16 cellular contexts compared by ENCODE assay signal in the genomic region with DNA sequence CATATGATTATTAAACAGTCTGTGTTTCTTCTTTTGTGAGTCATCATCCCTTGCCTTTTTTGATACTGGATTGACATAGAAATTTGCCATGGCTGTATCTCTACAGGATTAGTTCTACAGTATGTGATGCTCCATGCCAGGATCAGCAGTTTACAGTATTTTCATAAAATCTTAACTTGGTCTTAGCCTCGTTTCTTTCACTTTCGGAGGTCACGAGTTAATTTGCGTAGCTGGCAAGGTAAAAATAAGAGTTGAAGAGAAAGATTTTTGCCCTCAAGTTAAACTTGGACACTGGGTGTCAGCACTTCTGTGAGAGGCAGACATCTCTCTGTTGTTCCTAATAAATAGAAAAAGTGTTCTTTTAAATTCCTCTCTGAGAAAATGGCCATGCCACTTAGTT.
A peak's percentile ranks its signal among the peaks of the same experiment; 100 is the strongest.
DNase-seq lines count a peak whose midpoint lies in the region; ATAC-seq and TF ChIP-seq lines count a peak whose summit lies in the region.
"Had no signal": no experiment of that assay in that cellular context is flagged by ENCODE, and none has a peak within 500 bp of the region (broad histone marks: within the 10 kb centered on the region; RNA-seq: fewer than 3 reads in every experiment).

No MANE protein-coding gene starts in this region.

- no peak overlapping the region; the same call in 1 of the 2 replicates for H3K27ac ChIP-seq in KMS-11
- H3K27ac ChIP-seq in substantia nigra (ENCODE audit: low read depth, low read length, poor library complexity, severe bottlenecking): no peak overlapping the region
- H3K27ac ChIP-seq: GM23248 had no signal

- POLR2A ChIA-PET in activated CD4-positive, alpha-beta T cell treated with anti-CD3 and anti-CD28 coated beads, Interleukin-2, amount 10 ng/mL, durations not matched to agents 7 days and 5 days (lab: Charles Lee): no interaction called here

- no peak overlapping the region for H3K27ac Mint-ChIP-seq in activated CD4-positive, alpha-beta T cell treated with anti-CD3 and anti-CD28 coated beads, Interleukin-2, amount 10 ng/mL, durations not matched to agents 7 days and 5 days
- H3K27ac Mint-ChIP-seq: B cell; CD4-positive, alpha-beta T cell had no signal

- H3K4me2 ChIP-seq in KMS-11: peak overlapping the region; percentile 1

- H3K4me1 ChIP-seq in KMS-11 (ENCODE audit: low read depth, poor library complexity, severe bottlenecking): peaks cover 10% of the 10 kb centered on the region

- H3K36me3 Mint-ChIP-seq in activated CD4-positive, alpha-beta T cell treated with anti-CD3 and anti-CD28 coated beads, Interleukin-2, amount 10 ng/mL, durations not matched to agents 7 days and 5 days (ENCODE audit: low read depth): no peaks in the 10 kb centered on the region

- peak overlapping the region; percentile 2; the same call in 1 of the 2 replicates for H2AFZ ChIP-seq in KMS-11 (ENCODE audit: low read depth)
- H2AFZ ChIP-seq: GM23248 had no signal

- CTCF ChIA-PET in activated CD4-positive, alpha-beta T cell treated with anti-CD3 and anti-CD28 coated beads, Interleukin-2, amount 10 ng/mL, durations not matched to agents 7 days and 5 days (lab: Charles Lee): no interaction called here

- ATAC-seq in GM19035 (IDR thresholded peaks at IDR 0.05; ENCODE audit: unreplicated experiment) (peak; percentile 58), GM21423 (IDR thresholded peaks at IDR 0.05; ENCODE audit: unreplicated experiment) (no peak)
- ATAC-seq: HCT116, HepG2 had no signal

- H3K36me3 ChIP-seq in KMS-11 (ENCODE audit: insufficient read depth): no peaks in the 10 kb centered on the region

- DNase-seq in RPMI8226: peak; percentile 49
- no peak for DNase-seq in substantia nigra (lab: John Stamatoyannopoulos, UW)
- DNase-seq in activated CD4-positive, alpha-beta T cell treated with anti-CD3 and anti-CD28 coated beads, Interleukin-2, amount 10 ng/mL, durations not matched to agents 7 days and 5 days: no peak
- DNase-seq in NCI-H2107 treated with DMSO at 0.1 percent for 48 hours (lab: John Stamatoyannopoulos, UW; ENCODE audit: unreplicated experiment): no peak
- DNase-seq: C1 segment of cervical spinal cord; Calu3; CD4-positive, alpha-beta T cell; DMS 273 treated with DMSO at 0.1 percent for 48 hours; DMS79; GM23248 had no signal

- no peaks in the 10 kb centered on the region for H3K27me3 ChIP-seq in KMS-11 (ENCODE audit: insufficient read depth, low read depth)

- peak overlapping the region; percentile 2; the same call in 1 of the 2 replicates for H3K9ac ChIP-seq in KMS-11
- H3K9ac ChIP-seq: GM23248 had no signal

- no peak overlapping the region for H3K4me3 ChIP-seq in KMS-11 (IDR thresholded peaks at IDR 0.05; ENCODE audit: insufficient read depth, low read depth, low read length)
- H3K4me3 ChIP-seq: GM23248 had no signal

- H3K4me3 Mint-ChIP-seq in activated CD4-positive, alpha-beta T cell treated with anti-CD3 and anti-CD28 coated beads, Interleukin-2, amount 10 ng/mL, durations not matched to agents 7 days and 5 days: no peak overlapping the region
- H3K4me3 Mint-ChIP-seq: B cell; CD4-positive, alpha-beta T cell had no signal

- H3K9me3 Mint-ChIP-seq in activated CD4-positive, alpha-beta T cell treated with anti-CD3 and anti-CD28 coated beads, Interleukin-2, amount 10 ng/mL, durations not matched to agents 7 days and 5 days: no peaks in the 10 kb centered on the region
- H3K9me3 Mint-ChIP-seq: CD4-positive, alpha-beta T cell had no signal

- no peaks in the 10 kb centered on the region for H3K79me2 ChIP-seq in KMS-11 (ENCODE audit: insufficient read depth, low read depth)

- no peaks in the 10 kb centered on the region for H3K4me1 Mint-ChIP-seq in activated CD4-positive, alpha-beta T cell treated with anti-CD3 and anti-CD28 coated beads, Interleukin-2, amount 10 ng/mL, durations not matched to agents 7 days and 5 days
- H3K4me1 Mint-ChIP-seq: B cell had no signal

- no peaks in the 10 kb centered on the region for H4K20me1 ChIP-seq in KMS-11 (ENCODE audit: insufficient read depth)

- TF ChIP-seq CTCF in KMS-11 (conservative IDR thresholded peaks at IDR 0.05; ENCODE audit: low read depth, low read length): no peak

- H3K27me3 Mint-ChIP-seq in activated CD4-positive, alpha-beta T cell treated with anti-CD3 and anti-CD28 coated beads, Interleukin-2, amount 10 ng/mL, durations not matched to agents 7 days and 5 days: peaks cover 21% of the 10 kb centered on the region
